8 cellular contexts compared by ENCODE assay signal in genomic region chr16:89507219-89507833, GRCh38. TPM values are rescaled to one million over a fixed set of nuclear protein-coding genes. Genes with fewer than 3 reads are reported as not detected.
A peak's percentile ranks its signal among the peaks of the same experiment; 100 is the strongest.
DNase-seq lines count a peak whose midpoint lies in the region; ATAC-seq, FAIRE-seq and TF ChIP-seq lines count a peak whose summit lies in the region.

No MANE protein-coding gene starts in this region.

- H3K9me3 ChIP-seq in small intestine (ENCODE audit: control insufficient read depth, low read depth): no peaks in the 10 kb centered on the region

- peak overlapping the region; percentile 83 for H3K4me3 Mint-ChIP-seq in activated T-helper 1 cell treated with anti-CD3 and anti-CD28 coated beads, Interleukin-12 subunit alpha, Interleukin-12 subunit beta, Interleukin-2, Interleukin-4 antibody, amounts not matched to agents 30 ng/mL and 10 ng/mL and 1 ng/mL, durations not matched to agents 14 hours and 24 hours and 36 hours

- H3K27me3 ChIP-seq in small intestine (ENCODE audit: control insufficient read depth in 2 of 2, insufficient read depth in 2 of 2, low read length in 2 of 2): no peaks in the 10 kb centered on the region

- H3K4me1 ChIP-seq in small intestine (ENCODE audit: control insufficient read depth in 2 of 2, insufficient read depth in 1 of 2, low read depth in 1 of 2, low read length in 1 of 2): peaks cover 1 to 4% of the 10 kb centered on the region in 2 donors

- TF ChIP-seq CTCF in AG10803 (conservative IDR thresholded peaks at IDR 0.05; ENCODE audit: low read length): no peak

- peak; percentile 1 for ATAC-seq in HG02763 (IDR thresholded peaks at IDR 0.05; ENCODE audit: unreplicated experiment)
- peak; percentile 33 for ATAC-seq in left ventricle myocardium superior

- no peak for FAIRE-seq in small intestine (lab: Jason Lieb, UNC)

- peaks cover 22% of the 10 kb centered on the region for H3K4me1 Mint-ChIP-seq in activated T-helper 1 cell treated with anti-CD3 and anti-CD28 coated beads, Interleukin-12 subunit alpha, Interleukin-12 subunit beta, Interleukin-2, Interleukin-4 antibody, amounts not matched to agents 30 ng/mL and 10 ng/mL and 1 ng/mL, durations not matched to agents 14 hours and 24 hours and 36 hours (ENCODE audit: low read depth)

- H3K9me3 Mint-ChIP-seq in activated T-helper 1 cell treated with anti-CD3 and anti-CD28 coated beads, Interleukin-12 subunit alpha, Interleukin-12 subunit beta, Interleukin-2, Interleukin-4 antibody, amounts not matched to agents 30 ng/mL and 10 ng/mL and 1 ng/mL, durations not matched to agents 14 hours and 24 hours and 36 hours: no peaks in the 10 kb centered on the region

- peaks cover 5% of the 10 kb centered on the region for H3K36me3 Mint-ChIP-seq in activated T-helper 1 cell treated with anti-CD3 and anti-CD28 coated beads, Interleukin-12 subunit alpha, Interleukin-12 subunit beta, Interleukin-2, Interleukin-4 antibody, amounts not matched to agents 30 ng/mL and 10 ng/mL and 1 ng/mL, durations not matched to agents 14 hours and 24 hours and 36 hours (ENCODE audit: low read depth)

- 11 to 27% (median 13%) methylated on average over 24 to 42 of the region's 42 CpGs for WGBS in small intestine, 3 donors

- no peaks in the 10 kb centered on the region for H3K27me3 Mint-ChIP-seq in activated T-helper 1 cell treated with anti-CD3 and anti-CD28 coated beads, Interleukin-12 subunit alpha, Interleukin-12 subunit beta, Interleukin-2, Interleukin-4 antibody, amounts not matched to agents 30 ng/mL and 10 ng/mL and 1 ng/mL, durations not matched to agents 14 hours and 24 hours and 36 hours (ENCODE audit: insufficient read depth)

- H3K27ac ChIP-seq in small intestine (ENCODE audit: low read depth in 1 of 2, low read length in 1 of 2): peak overlapping the region; percentile 98 to 99

- peaks cover 0 to 9% of the 10 kb centered on the region in 2 donors for H3K36me3 ChIP-seq in small intestine (ENCODE audit: control insufficient read depth in 2 of 2, insufficient read depth in 2 of 2, low read length in 2 of 2)

- intact Hi-C loops in activated T-helper 1 cell treated with anti-CD3 and anti-CD28 coated beads, Interleukin-12 subunit alpha, Interleukin-12 subunit beta, Interleukin-2, Interleukin-4 antibody, amounts not matched to agents 30 ng/mL and 10 ng/mL and 1 ng/mL, durations not matched to agents 14 hours and 24 hours and 36 hours (cut with micrococcal nuclease): loop anchor here (10.0 kb wide), 1 partner anchor 367 kb away; the partner anchor contains the start of gene TCF25
- intact Hi-C loops in left ventricle myocardium superior (cut with micrococcal nuclease): no loop called here

- H3K4me3 ChIP-seq in AG10803 (ENCODE audit: low read length) (peak overlapping the region; percentile 81), small intestine (ENCODE audit: low read depth in 1 of 2, low read length in 2 of 2) (peak overlapping the region; percentile 73 to 88)

- H3K27ac Mint-ChIP-seq in activated T-helper 1 cell treated with anti-CD3 and anti-CD28 coated beads, Interleukin-12 subunit alpha, Interleukin-12 subunit beta, Interleukin-2, Interleukin-4 antibody, amounts not matched to agents 30 ng/mL and 10 ng/mL and 1 ng/mL, durations not matched to agents 14 hours and 24 hours and 36 hours: peak overlapping the region; percentile 88

- DNase-seq in AG10803 (ENCODE audit: low read depth) (no peak), left ventricle myocardium superior (no peak), small intestine (no peak), islet precursor cell (no peak), SIG-M5 treated with dmso at 0.1 percent for 504 hours (lab: John Stamatoyannopoulos, UW; ENCODE audit: unreplicated experiment) (no peak), NCI-H69 (lab: John Stamatoyannopoulos, UW) (no peak)
- no peak for DNase-seq in activated T-helper 1 cell treated with anti-CD3 and anti-CD28 coated beads, Interleukin-12 subunit alpha, Interleukin-12 subunit beta, Interleukin-2, Interleukin-4 antibody, amounts not matched to agents 30 ng/mL and 10 ng/mL and 1 ng/mL, durations not matched to agents 14 hours and 24 hours and 36 hours (ENCODE audit: low spot score)

RNA-seq across cellular contexts. Expression of gene SPG7, which starts 0.9 kb away (rescaled TPM):
- total RNA-seq in activated T-helper 1 cell treated with anti-CD3 and anti-CD28 coated beads, Interleukin-12 subunit alpha, Interleukin-12 subunit beta, Interleukin-2, Interleukin-4 antibody, amounts not matched to agents 30 ng/mL and 10 ng/mL and 1 ng/mL, durations not matched to agents 14 hours and 24 hours and 36 hours: 106 and 112 TPM in 2 replicates
- 108 TPM for total RNA-seq in left ventricle myocardium superior
- 100 to 1,000 TPM in 2 of 3 donors, 10 to 100 TPM in 1; 89.1 to 245 (median 222) TPM for polyA plus RNA-seq in small intestine

RNA-seq across cellular contexts. Expression of gene ANKRD11, which starts 17.0 kb away (rescaled TPM):
- total RNA-seq in activated T-helper 1 cell treated with anti-CD3 and anti-CD28 coated beads, Interleukin-12 subunit alpha, Interleukin-12 subunit beta, Interleukin-2, Interleukin-4 antibody, amounts not matched to agents 30 ng/mL and 10 ng/mL and 1 ng/mL, durations not matched to agents 14 hours and 24 hours and 36 hours: 176 and 179 TPM in 2 replicates
- total RNA-seq in left ventricle myocardium superior: 75.2 TPM
- 10 to 100 TPM; 48.4 to 72.1 (median 59.0) TPM for polyA plus RNA-seq in small intestine

RNA-seq across cellular contexts. Expression of gene RPL13, which starts 53.2 kb away (rescaled TPM):
- total RNA-seq in activated T-helper 1 cell treated with anti-CD3 and anti-CD28 coated beads, Interleukin-12 subunit alpha, Interleukin-12 subunit beta, Interleukin-2, Interleukin-4 antibody, amounts not matched to agents 30 ng/mL and 10 ng/mL and 1 ng/mL, durations not matched to agents 14 hours and 24 hours and 36 hours: 2,076 and 2,133 TPM in 2 replicates
- total RNA-seq in left ventricle myocardium superior: 1,029 TPM
- 1,000 to 10,000 TPM; 3,166 to 8,355 (median 7,366) TPM for polyA plus RNA-seq in small intestine
